ENCODE assay signal across 19 cellular contexts in the genomic region with DNA sequence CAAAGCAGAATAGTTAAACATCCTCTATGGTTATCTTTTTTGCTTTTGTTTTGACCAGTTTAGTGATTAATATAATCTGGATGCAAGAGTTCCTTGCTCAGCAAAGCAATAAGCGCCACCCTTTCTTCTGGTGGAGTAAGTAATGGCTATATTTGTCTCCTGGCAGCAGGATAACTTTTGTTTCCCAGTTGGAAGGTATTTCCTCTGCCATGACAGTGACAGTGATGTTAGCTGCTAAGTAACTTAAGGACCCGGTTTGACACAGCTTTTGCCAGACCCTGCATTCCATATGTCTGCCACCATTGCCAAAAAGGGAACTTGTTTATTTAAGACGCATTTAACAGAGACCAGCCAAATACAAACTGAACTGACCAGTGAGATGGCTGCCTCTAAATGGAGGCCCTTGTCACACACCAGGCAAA.
DNase-seq lines count a peak whose midpoint lies in the region; ATAC-seq, FAIRE-seq and TF ChIP-seq lines count a peak whose summit lies in the region.
"Had no signal": no experiment of that assay in that cellular context is flagged by ENCODE, and none has a peak within 500 bp of the region (broad histone marks: within the 10 kb centered on the region; RNA-seq: fewer than 3 reads in every experiment).

No MANE protein-coding gene starts in this region.

- H3K36me3 ChIP-seq in right lobe of liver (no peaks in the 10 kb centered on the region), HepG2 (replicated peaks in 1 of 2; ENCODE audit: control insufficient read depth in 1 of 2, insufficient read depth in 2 of 2, low read length in 2 of 2) (no peaks in the 10 kb centered on the region), gastroesophageal sphincter (no peaks in the 10 kb centered on the region), mesodermal cell (ENCODE audit: control insufficient read depth, insufficient read depth, low read length) (peaks cover 30% of the 10 kb centered on the region), aorta (ENCODE audit: control insufficient read depth in 1 of 2, insufficient read depth in 2 of 2, low read length in 1 of 2) (no peaks in the 10 kb centered on the region)

- no peaks in the 10 kb centered on the region for H3K79me2 ChIP-seq in HepG2 (ENCODE audit: insufficient read depth, low read length)

- intact Hi-C loops in right lobe of liver (cut with DNase I), result no loop called here
- intact Hi-C loops in HepG2 (cut with micrococcal nuclease; ENCODE audit: unreplicated experiment), result no loop called here
- intact Hi-C loops in aorta (cut with DNase I), result no loop called here

- TF ChIP-seq EP300 in HepG2 (IDR thresholded peaks at IDR 0.05; ENCODE audit: low read depth in 2 of 2, low read length in 2 of 2) (no peak), HepG2 (CRISPR knock-in tag; IDR thresholded peaks at IDR 0.05; ENCODE audit: borderline replicate concordance) (no peak), gastroesophageal sphincter (IDR thresholded peaks at IDR 0.05) (no peak)

- no peaks in the 10 kb centered on the region for H3K4me1 ChIP-seq in right lobe of liver
- H3K4me1 ChIP-seq in HepG2 (ENCODE audit: insufficient read depth, low read length), result peaks cover 8% of the 10 kb centered on the region; the same call in 1 of the 2 replicates
- peaks cover 6 to 18% (median 9%) of the 10 kb centered on the region in 3 donors for H3K4me1 ChIP-seq in gastroesophageal sphincter
- H3K4me1 ChIP-seq in mesodermal cell (ENCODE audit: control insufficient read depth, insufficient read depth, low read length, poor library complexity, severe bottlenecking), result peaks cover 5% of the 10 kb centered on the region
- no peaks in the 10 kb centered on the region for H3K4me1 ChIP-seq in aorta (ENCODE audit: control insufficient read depth in 1 of 2, insufficient read depth in 2 of 2, low read length in 2 of 2)
- H3K4me1 ChIP-seq: adrenal gland, testis had no signal

- WGBS in right lobe of liver (ENCODE audit: insufficient coverage, low coverage, low lambda C conversion rate, missing lambda C conversion rate), result 55% methylated on average over 3 of the region's 3 CpGs
- 76% methylated on average over 3 of the region's 3 CpGs for WGBS in HepG2 (ENCODE audit: low lambda C conversion rate)
- 5 to 14% methylated on average over 3 of the region's 3 CpGs for WGBS in gastroesophageal sphincter (ENCODE audit: low coverage in 1 of 2), 2 donors
- 59 to 63% methylated on average over 2 to 3 of the region's 3 CpGs for WGBS in mesodermal cell (ENCODE audit: insufficient coverage in 2 of 2), 2 experiments
- WGBS in aorta, 2 donors, result 5% methylated on average over 3 of the region's 3 CpGs

- H3K27me3 ChIP-seq in right lobe of liver (no peaks in the 10 kb centered on the region), HepG2 (ENCODE audit: control insufficient read depth in 1 of 2, insufficient read depth in 2 of 2, low read length in 2 of 2) (no peaks in the 10 kb centered on the region), gastroesophageal sphincter (no peaks in the 10 kb centered on the region), aorta (ENCODE audit: control insufficient read depth in 1 of 2, insufficient read depth in 2 of 2, low read length in 1 of 2) (no peaks in the 10 kb centered on the region)
- H3K27me3 ChIP-seq: adrenal gland, testis had no signal

- no peaks in the 10 kb centered on the region for H4K20me1 ChIP-seq in HepG2 (ENCODE audit: insufficient read depth, low read length)

- TF ChIP-seq CTCF in right lobe of liver (IDR thresholded peaks at IDR 0.05), result no peak
- TF ChIP-seq CTCF in HepG2 (CRISPR knock-in tag; IDR thresholded peaks at IDR 0.05), result no peak
- peak; percentile 2 to 29 (median 19) for TF ChIP-seq CTCF in gastroesophageal sphincter (IDR thresholded peaks at IDR 0.05)

- FAIRE-seq in HepG2 (lab: Jason Lieb, UNC), result no peak
- FAIRE-seq: kidney had no signal

- no peak overlapping the region for H2AFZ ChIP-seq in HepG2 (ENCODE audit: low read length)

- no peak overlapping the region for H3K4me2 ChIP-seq in HepG2 (ENCODE audit: low read depth, low read length)

- no peak for TF ChIP-seq RAD21 in HepG2 (CRISPR knock-in tag; IDR thresholded peaks at IDR 0.05)

- POLR2A ChIA-PET in HepG2 (lab: Yijun Ruan, JAX), result no interaction called here

- no peak for TF ChIP-seq POLR2A in right lobe of liver (IDR thresholded peaks at IDR 0.05)
- no peak for TF ChIP-seq POLR2A in HepG2 (IDR thresholded peaks at IDR 0.05; ENCODE audit: insufficient read depth in 1 of 2, low read depth in 2 of 2, low read length in 2 of 2)
- no peak for TF ChIP-seq POLR2A in gastroesophageal sphincter (IDR thresholded peaks at IDR 0.05)

- H3K4me3 ChIP-seq in right lobe of liver (no peak overlapping the region), HepG2 (replicated peaks in 1 of 3; ENCODE audit: insufficient read depth in 1 of 3, low read depth in 2 of 3, low read length in 3 of 3) (no peak overlapping the region), gastroesophageal sphincter (no peak overlapping the region), mesodermal cell (ENCODE audit: extremely low read depth, insufficient read depth, low read length, poor library complexity, severe bottlenecking) (no peak overlapping the region), aorta (ENCODE audit: low read length in 2 of 2) (no peak overlapping the region)
- H3K4me3 ChIP-seq: adrenal gland, testis had no signal

- BruUV-seq in HepG2 (replicated peaks; lab: Mats Ljungman, UMichigan), result no TSS peak

- peak; percentile 23 to 46 (median 27) for ATAC-seq in right lobe of liver
- no peak for ATAC-seq in HepG2
- no peak for ATAC-seq in gastroesophageal sphincter
- peak; percentile 56 for ATAC-seq in aorta (ENCODE audit: low FRiP score)
- ATAC-seq: activated T-cell treated with anti-CD3 and anti-CD28 coated beads, Interleukin-2, amount 50 U/mL, for 4 hours; natural killer cell treated with Interleukin-12 subunit alpha and Interleukin-12 subunit beta and Interleukin-15 and Interleukin-18, amount 100 ng/mL, for 72 hours had no signal

- H3K27ac ChIP-seq in right lobe of liver (no peak overlapping the region), HepG2 (ENCODE audit: extremely low read length, insufficient read depth, low read length) (no peak overlapping the region), gastroesophageal sphincter (peak overlapping the region; percentile 35 to 70 (median 62)), mesodermal cell (ENCODE audit: low read depth, low read length, severe bottlenecking) (peak overlapping the region; percentile 1), aorta (ENCODE audit: low read depth in 1 of 2, low read length in 2 of 2) (peak overlapping the region in 1 of 2 donors; percentile 68)
- H3K27ac ChIP-seq: adrenal gland, testis had no signal

- CTCF ChIA-PET in HepG2 (lab: Yijun Ruan, JAX; ENCODE audit: low intra/inter-chr PET ratio, low total read pairs), result no interaction called here

- in situ Hi-C loops in HepG2 (cut with HindIII; ENCODE audit: extremely low pct_ligation_motif_present, low pct_unique_long_range_greater_than_20kb), result no loop called here

- H3K9me3 ChIP-seq in right lobe of liver (no peaks in the 10 kb centered on the region), HepG2 (ENCODE audit: low read length) (no peaks in the 10 kb centered on the region), gastroesophageal sphincter (no peaks in the 10 kb centered on the region), mesodermal cell (ENCODE audit: control insufficient read depth, low read length) (no peaks in the 10 kb centered on the region), aorta (ENCODE audit: control insufficient read depth, low read length) (no peaks in the 10 kb centered on the region)
- H3K9me3 ChIP-seq: adrenal gland, testis had no signal

- H3K9ac ChIP-seq in HepG2 (ENCODE audit: insufficient read depth, low read depth, low read length), result no peak overlapping the region

- DNase-seq in right lobe of liver, result no peak
- DNase-seq in HepG2 (ENCODE audit: low spot score), result no peak
- DNase-seq in aorta, result no peak
- no peak for DNase-seq in stimulated activated CD4-positive, alpha-beta T cell treated with anti-CD3 and anti-CD28 coated beads, Interleukin-2, amount 100 ng/mL, for 24 hours
- DNase-seq in activated gamma-delta T cell (lab: John Stamatoyannopoulos, UW), result no peak
- no peak for DNase-seq in stimulated activated CD4-positive, alpha-beta T cell treated with anti-CD3 and anti-CD28 coated beads, Interleukin-4, amount 100 ng/mL, for 1 hour
- DNase-seq: ACHN; activated CD4-positive, alpha-beta T cell treated with anti-CD3 and anti-CD28 coated beads for 48 hours; activated T-cell treated with anti-CD3 and anti-CD28 coated beads, Interleukin-2, amount 50 U/mL, for 4 hours; adrenal gland; foreskin melanocyte; HFFc6; kidney; NCI-H1930; NCI-H748 treated with DMSO at 0.1 percent for 48 hours; testis had no signal

TF ChIP-seq in HepG2, 621 proteins besides CTCF, POLR2A, EP300 and RAD21:
- TF ChIP-seq, protein P1, sequence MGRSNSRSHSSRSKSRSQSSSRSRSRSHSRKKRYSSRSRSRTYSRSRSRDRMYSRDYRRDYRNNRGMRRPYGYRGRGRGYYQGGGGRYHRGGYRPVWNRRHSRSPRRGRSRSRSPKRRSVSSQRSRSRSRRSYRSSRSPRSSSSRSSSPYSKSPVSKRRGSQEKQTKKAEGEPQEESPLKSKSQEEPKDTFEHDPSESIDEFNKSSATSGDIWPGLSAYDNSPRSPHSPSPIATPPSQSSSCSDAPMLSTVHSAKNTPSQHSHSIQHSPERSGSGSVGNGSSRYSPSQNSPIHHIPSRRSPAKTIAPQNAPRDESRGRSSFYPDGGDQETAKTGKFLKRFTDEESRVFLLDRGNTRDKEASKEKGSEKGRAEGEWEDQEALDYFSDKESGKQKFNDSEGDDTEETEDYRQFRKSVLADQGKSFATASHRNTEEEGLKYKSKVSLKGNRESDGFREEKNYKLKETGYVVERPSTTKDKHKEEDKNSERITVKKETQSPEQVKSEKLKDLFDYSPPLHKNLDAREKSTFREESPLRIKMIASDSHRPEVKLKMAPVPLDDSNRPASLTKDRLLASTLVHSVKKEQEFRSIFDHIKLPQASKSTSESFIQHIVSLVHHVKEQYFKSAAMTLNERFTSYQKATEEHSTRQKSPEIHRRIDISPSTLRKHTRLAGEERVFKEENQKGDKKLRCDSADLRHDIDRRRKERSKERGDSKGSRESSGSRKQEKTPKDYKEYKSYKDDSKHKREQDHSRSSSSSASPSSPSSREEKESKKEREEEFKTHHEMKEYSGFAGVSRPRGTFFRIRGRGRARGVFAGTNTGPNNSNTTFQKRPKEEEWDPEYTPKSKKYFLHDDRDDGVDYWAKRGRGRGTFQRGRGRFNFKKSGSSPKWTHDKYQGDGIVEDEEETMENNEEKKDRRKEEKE (IDR thresholded peaks at IDR 0.05), result no peak
- TF ChIP-seq NBN (conservative IDR thresholded peaks at IDR 0.05), result no peak
- no peak for TF ChIP-seq MAFG (CRISPR knock-in tag; IDR thresholded peaks at IDR 0.05)
- no peak for TF ChIP-seq FOXJ3 (CRISPR knock-in tag; IDR thresholded peaks at IDR 0.05; ENCODE audit: borderline replicate concordance)
- TF ChIP-seq SNRNP70 (IDR thresholded peaks at IDR 0.05; ENCODE audit: low read depth, low read length), result no peak
- TF ChIP-seq SP140L (CRISPR knock-in tag; IDR thresholded peaks at IDR 0.05; ENCODE audit: borderline replicate concordance), result no peak
- TF ChIP-seq HOXA7 (CRISPR knock-in tag; IDR thresholded peaks at IDR 0.05), result no peak
- TF ChIP-seq REXO4 (CRISPR knock-in tag; IDR thresholded peaks at IDR 0.05; ENCODE audit: borderline replicate concordance), result no peak

Comparison
In these comparisons a context has a peak if more than half of its experiments do, and no peak if none do; other contexts are left out.
1. ATAC-seq: peak in right lobe of liver (4 of 4) and aorta (single experiment); none in HepG2 (single experiment) and gastroesophageal sphincter (single experiment).
2. H3K27ac ChIP-seq: peak in gastroesophageal sphincter (4 of 4) and mesodermal cell (single experiment); none in right lobe of liver (0 of 3) and HepG2 (single experiment).
3. CTCF ChIP-seq: peak in gastroesophageal sphincter (4 of 4); none in right lobe of liver (0 of 4) and HepG2 (single experiment).